In the genomic region with DNA sequence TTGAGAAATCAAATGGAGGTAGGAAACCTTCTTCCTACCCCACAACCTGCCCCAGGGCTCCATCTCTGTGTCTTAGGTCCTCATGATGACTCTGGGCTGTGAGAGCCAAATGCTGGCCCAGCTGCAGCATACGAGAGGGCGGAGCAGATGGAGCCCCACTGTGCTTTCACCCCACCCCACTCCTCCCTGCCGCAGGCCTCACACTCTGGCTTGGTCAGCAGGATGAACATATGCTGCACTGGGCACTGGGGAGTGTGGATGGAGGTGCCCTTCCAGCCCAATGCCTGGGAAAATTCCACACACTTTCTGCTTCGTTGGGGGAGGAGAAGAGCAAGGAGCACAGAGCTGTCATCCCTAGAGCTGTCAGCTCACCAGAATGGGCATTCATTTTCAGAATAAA, we compare ENCODE assay signal across 19 cellular contexts.
"Had no signal": no experiment of that assay in that cellular context is flagged by ENCODE, and none has a peak within 500 bp of the region (broad histone marks: within the 10 kb centered on the region; RNA-seq: fewer than 3 reads in every experiment).

No MANE protein-coding gene starts in this region.

- H3K36me3 ChIP-seq: lower lobe of right lung, right atrium auricular region, thoracic aorta, tibial nerve, upper lobe of left lung, uterus had no signal

- H3K36me3 Mint-ChIP-seq: memory B cell; natural killer cell; stimulated activated effector memory CD8-positive, alpha-beta T cell treated with anti-CD3 and anti-CD28 coated beads, Interleukin-12 subunit alpha, Interleukin-12 subunit beta, amount 100 ng/mL, for 72 hours had no signal

- ATAC-seq: lower lobe of right lung; natural killer cell; stimulated activated effector memory CD8-positive, alpha-beta T cell treated with anti-CD3 and anti-CD28 coated beads, Interleukin-12 subunit alpha, Interleukin-12 subunit beta, amount 100 ng/mL, for 72 hours had no signal

- H2AFZ ChIP-seq: parathyroid adenoma had no signal

- H3K4me1 ChIP-seq: lower lobe of right lung, parathyroid adenoma, right atrium auricular region, upper lobe of left lung, uterus had no signal

- H3K9me3 Mint-ChIP-seq: memory B cell; natural killer cell; stimulated activated effector memory CD8-positive, alpha-beta T cell treated with anti-CD3 and anti-CD28 coated beads, Interleukin-12 subunit alpha, Interleukin-12 subunit beta, amount 100 ng/mL, for 72 hours had no signal

- H3K9me3 ChIP-seq: lower lobe of right lung, right atrium auricular region, thoracic aorta, tibial nerve, upper lobe of left lung, uterus had no signal

- H3K27ac ChIP-seq: coronary artery, lower lobe of right lung, parathyroid adenoma, thoracic aorta, tibial nerve, upper lobe of left lung, uterus had no signal

- DNase-seq: dermis blood vessel endothelial cell; effector memory CD4-positive, alpha-beta T cell; head of caudate nucleus; left ventricle myocardium superior; lower lobe of right lung; natural killer cell; stimulated activated CD4-positive, alpha-beta T cell treated with anti-CD3 and anti-CD28 coated beads, Interleukin-2, amount 100 ng/mL, for 24 hours; stimulated activated CD4-positive, alpha-beta T cell treated with anti-CD3 and anti-CD28 coated beads, Interleukin-4, amount 100 ng/mL, for 24 hours; stimulated activated naive CD4-positive, alpha-beta T cell treated with Interleukin-2 at 50 U/mL for 16 hours; uterus had no signal

- H3K79me2 ChIP-seq: parathyroid adenoma had no signal

- H3K4me3 Mint-ChIP-seq: memory B cell; natural killer cell; stimulated activated effector memory CD8-positive, alpha-beta T cell treated with anti-CD3 and anti-CD28 coated beads, Interleukin-12 subunit alpha, Interleukin-12 subunit beta, amount 100 ng/mL, for 72 hours had no signal

- H3K27ac Mint-ChIP-seq: memory B cell; natural killer cell; progenitor cell of endocrine pancreas; stimulated activated effector memory CD8-positive, alpha-beta T cell treated with anti-CD3 and anti-CD28 coated beads, Interleukin-12 subunit alpha, Interleukin-12 subunit beta, amount 100 ng/mL, for 72 hours had no signal

- H3K4me1 Mint-ChIP-seq: memory B cell; natural killer cell; stimulated activated effector memory CD8-positive, alpha-beta T cell treated with anti-CD3 and anti-CD28 coated beads, Interleukin-12 subunit alpha, Interleukin-12 subunit beta, amount 100 ng/mL, for 72 hours had no signal

- H3K27me3 ChIP-seq: right atrium auricular region, tibial nerve, upper lobe of left lung, uterus had no signal

- H3K9ac ChIP-seq: parathyroid adenoma had no signal

- H3K4me3 ChIP-seq: coronary artery, lower lobe of right lung, right atrium auricular region, thoracic aorta, tibial nerve, upper lobe of left lung, uterus had no signal
